Comparison of ENCODE assay signal across 9 cellular contexts in the genomic region with DNA sequence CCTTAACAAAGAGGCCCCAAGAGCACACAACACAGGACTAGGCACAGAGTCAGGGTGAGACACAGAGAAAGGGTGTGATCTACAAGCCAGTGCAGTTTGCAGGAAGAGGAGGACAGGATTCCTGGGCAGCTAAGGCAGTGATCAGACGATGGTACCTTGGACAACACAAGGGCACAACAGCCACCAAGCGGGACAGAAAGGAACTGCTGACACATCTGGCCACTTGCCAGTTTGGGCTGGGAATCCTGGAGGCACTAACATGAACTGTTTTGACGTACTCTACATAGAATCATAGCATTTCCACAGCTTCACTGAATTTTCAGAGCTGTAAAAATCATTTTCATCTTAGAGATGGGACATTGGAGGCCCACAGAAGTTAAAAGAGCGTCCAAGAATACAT.
DNase-seq lines count a peak whose midpoint lies in the region; ATAC-seq, FAIRE-seq and TF ChIP-seq lines count a peak whose summit lies in the region.
"Had no signal": no experiment of that assay in that cellular context is flagged by ENCODE, and none has a peak within 500 bp of the region (broad histone marks: within the 10 kb centered on the region; RNA-seq: fewer than 3 reads in every experiment).

No MANE protein-coding gene starts in this region.

- no peaks in the 10 kb centered on the region for H3K36me3 Mint-ChIP-seq in nephron progenitor cell (ENCODE audit: low read depth)
- H3K36me3 Mint-ChIP-seq: brain had no signal

- H3K36me3 ChIP-seq in OCI-LY1 (ENCODE audit: insufficient read depth, low read length): no peaks in the 10 kb centered on the region
- H3K36me3 ChIP-seq in testis (ENCODE audit: low read depth, missing control alignments): no peaks in the 10 kb centered on the region

- no peak for ATAC-seq in GM21717 (IDR thresholded peaks at IDR 0.05; ENCODE audit: unreplicated experiment)

- no peaks in the 10 kb centered on the region for H3K9me3 Mint-ChIP-seq in nephron progenitor cell
- H3K9me3 Mint-ChIP-seq: brain had no signal

- H3K27me3 Mint-ChIP-seq in nephron progenitor cell (ENCODE audit: low read depth, poor library complexity): peaks cover 5% of the 10 kb centered on the region

- DNase-seq in AG08395 (ENCODE audit: low spot score) (peak; percentile 12), GM12891 (ENCODE audit: insufficient read length, low spot score) (peak; percentile 24), foreskin melanocyte (peak; percentile 44), testis (peak; percentile 48), NCI-H1092 treated with DMSO at 0.1 percent for 48 hours (lab: John Stamatoyannopoulos, UW) (no peak), nephron progenitor cell (no peak)

- H3K9me2 ChIP-seq in OCI-LY1 (ENCODE audit: low read depth, low read length): no peaks in the 10 kb centered on the region

- WGBS in testis, 2 donors: 63 to 78% methylated on average over 4 of the region's 4 CpGs

- no peak overlapping the region for H3K4me3 Mint-ChIP-seq in nephron progenitor cell
- H3K4me3 Mint-ChIP-seq: brain had no signal

- H3K9me3 ChIP-seq in OCI-LY1 (ENCODE audit: low read length): no peaks in the 10 kb centered on the region
- H3K9me3 ChIP-seq in testis: no peaks in the 10 kb centered on the region

- no peak overlapping the region for H3K4me2 ChIP-seq in OCI-LY1 (ENCODE audit: low read length)

- no peak overlapping the region for H3K27ac ChIP-seq in OCI-LY1 (ENCODE audit: low read depth, low read length, poor library complexity, severe bottlenecking)
- H3K27ac ChIP-seq in testis: no peak overlapping the region

- no peak overlapping the region for H2AFZ ChIP-seq in OCI-LY1 (ENCODE audit: low read length)

- H3K4me3 ChIP-seq in OCI-LY1 (ENCODE audit: low read depth, low read length, poor library complexity, severe bottlenecking) (no peak overlapping the region), testis (no peak overlapping the region)

- H3K9ac ChIP-seq in OCI-LY1 (ENCODE audit: low read length): no peak overlapping the region

- TF ChIP-seq POLR2A in GM12891 (IDR thresholded peaks at IDR 0.05; ENCODE audit: low read depth, low read length) (no peak), testis (IDR thresholded peaks at IDR 0.05) (no peak)

- H3K27ac Mint-ChIP-seq in nephron progenitor cell: no peak overlapping the region

- H3K4me1 Mint-ChIP-seq in nephron progenitor cell: peaks cover 17% of the 10 kb centered on the region

- H3K4me1 ChIP-seq in OCI-LY1 (ENCODE audit: insufficient read depth, low read length, severe bottlenecking): no peaks in the 10 kb centered on the region
- H3K4me1 ChIP-seq in testis: no peaks in the 10 kb centered on the region

- intact Hi-C loops in testis (cut with DNase I; ENCODE audit: low total_unique reads): no loop called here

- H3K79me2 ChIP-seq in OCI-LY1 (ENCODE audit: insufficient read depth, low read length): no peaks in the 10 kb centered on the region

- H4K20me1 ChIP-seq in OCI-LY1 (ENCODE audit: insufficient read depth, low read length): no peaks in the 10 kb centered on the region

- H3F3A ChIP-seq in OCI-LY1 (ENCODE audit: insufficient read depth, low read length): no peaks in the 10 kb centered on the region

- TF ChIP-seq CTCF in OCI-LY1 (IDR thresholded peaks at IDR 0.05; ENCODE audit: low read length): peak; percentile 30; the same call in 1 of the 2 replicates
- TF ChIP-seq CTCF in testis (IDR thresholded peaks at IDR 0.05): no peak
- no peak for TF ChIP-seq CTCF in nephron progenitor cell (IDR thresholded peaks at IDR 0.05)

- FAIRE-seq in GM12891 (lab: Jason Lieb, UNC): peak; percentile 76

- no peaks in the 10 kb centered on the region for H3K27me3 ChIP-seq in OCI-LY1 (ENCODE audit: insufficient read depth, low read length)
- H3K27me3 ChIP-seq in testis: no peaks in the 10 kb centered on the region

TF ChIP-seq in GM12891, 5 proteins besides CTCF, POLR2A, EP300 and RAD21:
- no peak for TF ChIP-seq POLR2AphosphoS5 (IDR thresholded peaks at IDR 0.05; ENCODE audit: low read depth, low read length)

Comparison
In these comparisons a context has a peak if more than half of its experiments do, and no peak if none do; other contexts are left out.
1. DNase-seq: peak in AG08395 (single experiment), GM12891 (single experiment), foreskin melanocyte (single experiment) and testis (single experiment); none in NCI-H1092 treated with DMSO at 0.1 percent for 48 hours (single experiment) and nephron progenitor cell (single experiment).